Comparison of ENCODE assay signal across 27 cellular contexts in genomic region chr4:2324891-2325290, GRCh38.
"Had no signal": no experiment of that assay in that cellular context is flagged by ENCODE, and none has a peak within 500 bp of the region (broad histone marks: within the 10 kb centered on the region; RNA-seq: fewer than 3 reads in every experiment).

No MANE protein-coding gene starts in this region.

- H3K27ac Mint-ChIP-seq: nephron; neural progenitor cell; progenitor cell of endocrine pancreas; stimulated activated effector memory CD8-positive, alpha-beta T cell treated with anti-CD3 and anti-CD28 coated beads, Interleukin-12 subunit alpha, Interleukin-12 subunit beta, amount 100 ng/mL, for 72 hours; stimulated activated naive B cell treated with anti-CD40 and anti-IgM and Interleukin-4, amounts not matched to agents 10 μg/mL and 1 μg/mL and 100 μg/mL, for 72 hours; stimulated activated naive CD8-positive, alpha-beta T cell treated with anti-CD3 and anti-CD28 coated beads, Interleukin-15, Interleukin-2, amounts not matched to agents 100 ng/mL and 50 ng/mL, for 24 hours had no signal

- ATAC-seq: psoas muscle; right cardiac atrium; right lobe of liver; stimulated activated effector memory CD8-positive, alpha-beta T cell treated with anti-CD3 and anti-CD28 coated beads, Interleukin-12 subunit alpha, Interleukin-12 subunit beta, amount 100 ng/mL, for 72 hours; stimulated activated naive B cell treated with anti-CD40 and anti-IgM and Interleukin-4, amounts not matched to agents 10 μg/mL and 1 μg/mL and 100 μg/mL, for 72 hours had no signal

- H3K27ac ChIP-seq: neural progenitor cell, ovary, parathyroid adenoma, psoas muscle, right lobe of liver, sigmoid colon, stomach, thoracic aorta, thyroid gland, tibial nerve, upper lobe of left lung, vagina had no signal

- H3K27me3 ChIP-seq: neural progenitor cell, ovary, right lobe of liver, sigmoid colon, stomach, thyroid gland, tibial nerve, upper lobe of left lung, vagina had no signal

- H3K4me1 ChIP-seq: parathyroid adenoma, psoas muscle, right lobe of liver, sigmoid colon, thyroid gland, tibial nerve, upper lobe of left lung, vagina had no signal

- H3K36me3 ChIP-seq: neural progenitor cell, ovary, sigmoid colon, thoracic aorta, thyroid gland, upper lobe of left lung had no signal

- H3K27me3 Mint-ChIP-seq: stimulated activated naive CD8-positive, alpha-beta T cell treated with anti-CD3 and anti-CD28 coated beads, Interleukin-15, Interleukin-2, amounts not matched to agents 100 ng/mL and 50 ng/mL, for 24 hours had no signal

- H3K4me3 ChIP-seq: neural progenitor cell, ovary, psoas muscle, right lobe of liver, sigmoid colon, stomach, thoracic aorta, thyroid gland, tibial nerve, upper lobe of left lung, vagina had no signal

- DNase-seq: occipital lobe; ovary; posterior cingulate gyrus; psoas muscle; right cardiac atrium; right lobe of liver; sigmoid colon; small intestine; stimulated activated CD4-positive, alpha-beta T cell treated with anti-CD3 and anti-CD28 coated beads, Interleukin-15, amount 100 ng/mL, for 24 hours; stimulated activated CD4-positive, alpha-beta T cell treated with anti-CD3 and anti-CD28 coated beads, Interleukin-2, amount 100 ng/mL, for 24 hours; stimulated activated CD4-positive, alpha-beta T cell treated with anti-CD3 and anti-CD28 coated beads, Interleukin-2, amount 100 ng/mL, for 48 hours; stimulated activated CD4-positive, alpha-beta T cell treated with anti-CD3 and anti-CD28 coated beads, Interleukin-4, amount 100 ng/mL, for 24 hours; stimulated activated naive B cell treated with anti-CD40 and anti-IgM and Interleukin-4, amounts not matched to agents 10 μg/mL and 1 μg/mL and 100 μg/mL, for 72 hours; stimulated activated naive CD4-positive, alpha-beta T cell treated with Interleukin-2 at 50 U/mL for 16 hours; stomach; thyroid gland; trophoblast cell; upper lobe of left lung had no signal

- H3K4me3 Mint-ChIP-seq: nephron; neural progenitor cell; stimulated activated effector memory CD8-positive, alpha-beta T cell treated with anti-CD3 and anti-CD28 coated beads, Interleukin-12 subunit alpha, Interleukin-12 subunit beta, amount 100 ng/mL, for 72 hours; stimulated activated naive B cell treated with anti-CD40 and anti-IgM and Interleukin-4, amounts not matched to agents 10 μg/mL and 1 μg/mL and 100 μg/mL, for 72 hours; stimulated activated naive CD8-positive, alpha-beta T cell treated with anti-CD3 and anti-CD28 coated beads, Interleukin-15, Interleukin-2, amounts not matched to agents 100 ng/mL and 50 ng/mL, for 24 hours had no signal

- H3K9me3 ChIP-seq: ovary, thyroid gland had no signal
